ENCODE assay signal across 17 cellular contexts in the genomic region with DNA sequence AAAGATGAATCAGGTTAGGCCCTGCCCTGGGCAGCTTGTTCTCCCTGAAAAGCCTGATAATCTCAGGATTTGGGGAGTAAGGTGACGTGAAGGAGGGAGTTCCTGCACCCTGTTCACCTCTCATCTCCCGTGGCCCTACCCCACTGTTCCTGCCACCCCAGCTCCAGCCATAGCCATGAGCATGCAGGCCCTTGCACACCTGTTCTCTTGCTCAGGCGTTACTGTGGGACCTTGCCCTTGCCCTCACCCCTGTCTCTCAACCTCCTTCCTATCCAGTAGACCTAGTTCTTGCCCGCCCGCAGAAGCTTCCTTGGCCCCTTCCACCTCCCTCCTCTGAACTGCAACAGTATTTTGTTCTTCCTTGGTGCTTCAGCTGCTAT. TPM values are rescaled to one million over a fixed set of nuclear protein-coding genes. Genes with fewer than 3 reads are reported as not detected.
DNase-seq lines count a peak whose midpoint lies in the region; ATAC-seq and FAIRE-seq lines count a peak whose summit lies in the region.
"Had no signal": no experiment of that assay in that cellular context is flagged by ENCODE, and none has a peak within 500 bp of the region (broad histone marks: within the 10 kb centered on the region; RNA-seq: fewer than 3 reads in every experiment).

No MANE protein-coding gene starts in this region.

- ATAC-seq in T-helper 17 cell (no peak), GM18861 (IDR thresholded peaks at IDR 0.05; ENCODE audit: unreplicated experiment) (no peak)
- ATAC-seq: pancreas had no signal

- DNase-seq in AG20443 (ENCODE audit: low spot score): peak; percentile 7
- DNase-seq in T-helper 17 cell: no peak
- DNase-seq in islet precursor cell: peak; percentile 50
- DNase-seq in small intestine: peak; percentile 70
- no peak for DNase-seq in kidney glomerular epithelial cell (lab: John Stamatoyannopoulos, UW)
- no peak for DNase-seq in NCI-H510A treated with DMSO at 0.1 percent for 48 hours (lab: John Stamatoyannopoulos, UW)
- no peak for DNase-seq in 8988T
- DNase-seq: activated effector memory CD4-positive, alpha-beta T cell treated with anti-CD3 and anti-CD28 coated beads, Interleukin-2, amount 50 U/mL, for 16 hours; DMS53; MG63; NCI-H2029 treated with DMSO at 0.1 percent for 48 hours; NCI-H526 treated with DMSO at 0.1 percent for 48 hours; pancreas; stimulated activated CD4-positive, alpha-beta T cell treated with anti-CD3 and anti-CD28 coated beads, Interleukin-12 subunit alpha, Interleukin-12 subunit beta, amount 100 ng/mL, for 4 hours had no signal

- H3K27me3 Mint-ChIP-seq in T-helper 17 cell: peaks cover under 1% of the 10 kb centered on the region

- peak overlapping the region; percentile 11 to 50 for H3K27ac ChIP-seq in small intestine (ENCODE audit: low read depth in 1 of 2, low read length in 1 of 2)
- H3K27ac ChIP-seq: pancreas had no signal

- no peak overlapping the region for H3K4me3 ChIP-seq in small intestine (ENCODE audit: low read depth in 1 of 2, low read length in 2 of 2)
- H3K4me3 ChIP-seq: MG63 had no signal

- H3K27me3 ChIP-seq in small intestine (ENCODE audit: control insufficient read depth in 2 of 2, insufficient read depth in 2 of 2, low read length in 2 of 2): no peaks in the 10 kb centered on the region
- H3K27me3 ChIP-seq: MG63, pancreas had no signal

- 29 to 76% (median 55%) methylated on average over 5 of the region's 5 CpGs for WGBS in small intestine, 3 donors

- peaks cover 0 to 2% of the 10 kb centered on the region in 2 donors for H3K36me3 ChIP-seq in small intestine (ENCODE audit: control insufficient read depth in 2 of 2, insufficient read depth in 2 of 2, low read length in 2 of 2)
- H3K36me3 ChIP-seq: MG63, pancreas had no signal

- H3K27ac Mint-ChIP-seq in T-helper 17 cell: peak overlapping the region; percentile 70
- H3K27ac Mint-ChIP-seq: memory B cell had no signal

- H3K4me1 ChIP-seq in small intestine (ENCODE audit: control insufficient read depth in 2 of 2, insufficient read depth in 1 of 2, low read depth in 1 of 2, low read length in 1 of 2): peaks cover 3 to 11% of the 10 kb centered on the region in 2 donors

- FAIRE-seq in small intestine (lab: Jason Lieb, UNC): no peak
- FAIRE-seq: HTR-8/SVneo, pancreas had no signal

- H3K36me3 Mint-ChIP-seq in T-helper 17 cell (ENCODE audit: low read depth): no peaks in the 10 kb centered on the region
- H3K36me3 Mint-ChIP-seq: memory B cell had no signal

- H3K9me3 ChIP-seq in T-helper 17 cell (ENCODE audit: control insufficient read depth, low read length, poor library complexity, severe bottlenecking) (no peaks in the 10 kb centered on the region), small intestine (ENCODE audit: control insufficient read depth, low read depth) (no peaks in the 10 kb centered on the region)
- H3K9me3 ChIP-seq: MG63, pancreas had no signal

- no peak overlapping the region for H3K4me3 Mint-ChIP-seq in T-helper 17 cell

- H3K4me1 Mint-ChIP-seq in T-helper 17 cell: peaks cover 6% of the 10 kb centered on the region
- H3K4me1 Mint-ChIP-seq: memory B cell had no signal

RNA-seq across cellular contexts. Expression of a gene that starts 15.0 kb away (rescaled TPM):
- total RNA-seq in T-helper 17 cell: not detected
- 10 to 100 TPM; 21.9 to 42.7 (median 22.8) TPM for polyA plus RNA-seq in small intestine

Comparison
In these comparisons a context has a peak if more than half of its experiments do, and no peak if none do; other contexts are left out.
1. DNase-seq: peak in AG20443 (single experiment), islet precursor cell (single experiment) and small intestine (single experiment); none in T-helper 17 cell (0 of 3), kidney glomerular epithelial cell (single experiment), NCI-H510A treated with DMSO at 0.1 percent for 48 hours (single experiment) and 8988T (single experiment).